In the genomic region with DNA sequence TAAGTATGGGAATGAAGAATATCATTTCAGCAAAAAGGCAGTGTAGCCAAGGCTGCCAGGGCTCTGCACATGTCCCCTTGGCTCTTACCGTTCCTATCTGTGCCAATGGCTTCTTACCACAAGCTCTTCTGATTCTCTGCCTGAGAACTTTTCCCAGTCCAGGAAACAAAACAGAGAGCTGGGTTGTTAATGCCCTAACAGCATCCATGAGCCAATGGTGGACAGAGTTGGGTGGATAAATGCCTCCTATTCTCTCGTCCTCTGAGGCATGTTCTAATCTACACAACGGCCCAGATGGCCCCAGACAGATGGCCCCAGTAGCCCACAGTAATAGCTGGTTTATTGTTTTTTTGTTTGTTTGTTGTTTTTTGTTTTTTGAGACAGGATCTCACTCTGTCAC, we compare ENCODE assay signal across 24 cellular contexts. TPM values are rescaled to one million over a fixed set of nuclear protein-coding genes. Genes with fewer than 3 reads are reported as not detected.
DNase-seq lines count a peak whose midpoint lies in the region; FAIRE-seq and TF ChIP-seq lines count a peak whose summit lies in the region.
"Had no signal": no experiment of that assay in that cellular context is flagged by ENCODE, and none has a peak within 500 bp of the region (broad histone marks: within the 10 kb centered on the region; RNA-seq: fewer than 3 reads in every experiment).

No MANE protein-coding gene starts in this region.

- TF ChIP-seq CTCF in mammary epithelial cell (conservative IDR thresholded peaks at IDR 0.05 in 1 of 2, IDR thresholded peaks at IDR 0.05 in 1 of 2; ENCODE audit: extremely low read depth in 1 of 2, insufficient read depth in 1 of 2, low read depth in 1 of 2, low read length in 2 of 2) = no peak

- peak; percentile 15 for DNase-seq in DMS 273 treated with DMSO at 0.1 percent for 48 hours (lab: John Stamatoyannopoulos, UW)
- DNase-seq in amygdala (lab: John Stamatoyannopoulos, UW) = peak in 52 of 56 donors; percentile 10 to 93 (median 70)
- peak; percentile 98 for DNase-seq in globus pallidus (ENCODE audit: low spot score)
- DNase-seq in pons (ENCODE audit: low spot score) = peak; percentile 99
- no peak for DNase-seq in mammary epithelial cell
- no peak for DNase-seq in A172 (ENCODE audit: low spot score)
- DNase-seq in RCC 7860 (ENCODE audit: low spot score) = no peak
- DNase-seq: activated CD4-positive, alpha-beta T cell treated with anti-CD3 and anti-CD28 coated beads, Interleukin-2, amount 10 ng/mL, durations not matched to agents 7 days and 5 days; activated naive CD4-positive, alpha-beta T cell treated with anti-CD3 and anti-CD28 coated beads, Interleukin-2, amount 50 U/mL, for 16 hours; effector CD8-positive, alpha-beta T cell; EL; erythroblast; foreskin keratinocyte; kidney; lower lobe of right lung; NCI-H1436 treated with DMSO at 0.1 percent for 48 hours; NCI-H69; RPMI8226; T-helper 9 cell; WERI-Rb-1 had no signal

- no TSS peak for BruUV-seq in mammary epithelial cell (replicated peaks; lab: Mats Ljungman, UMichigan)

- H3K9ac ChIP-seq in mammary epithelial cell (ENCODE audit: insufficient read depth, low read length) = no peak overlapping the region
- H3K9ac ChIP-seq: KMS-11 had no signal

- peaks cover 38% of the 10 kb centered on the region for H3K79me2 ChIP-seq in mammary epithelial cell (ENCODE audit: insufficient read depth, low read length)

- 42% methylated on average over 3 of the region's 3 CpGs for WGBS in mammary epithelial cell (ENCODE audit: low coverage, missing lambda C conversion rate)

- H3K4me2 ChIP-seq in mammary epithelial cell (ENCODE audit: insufficient read depth, low read depth, low read length) = no peak overlapping the region
- H3K4me2 ChIP-seq: KMS-11 had no signal

- H3K4me3 ChIP-seq in mammary epithelial cell (replicated peaks in 1 of 3; ENCODE audit: insufficient read depth in 1 of 3, low read depth in 2 of 3, low read length in 3 of 3) = no peak overlapping the region
- H3K4me3 ChIP-seq: ascending aorta, lower lobe of right lung, skin epidermis had no signal

- intact Hi-C loops in mammary epithelial cell (cut with micrococcal nuclease) = no loop called here

- no peaks in the 10 kb centered on the region for H3K27me3 ChIP-seq in mammary epithelial cell (ENCODE audit: insufficient read depth, low read length)
- H3K27me3 ChIP-seq: ascending aorta, foreskin keratinocyte had no signal

- CTCF ChIA-PET in mammary epithelial cell (lab: Charles Lee; ENCODE audit: low non-redundant PET) = no interaction called here

- H2AFZ ChIP-seq in mammary epithelial cell (ENCODE audit: low read depth, low read length) = no peak overlapping the region

- H3K9me3 ChIP-seq in mammary epithelial cell (replicated peaks; ENCODE audit: insufficient read depth, low read length) = peaks cover 3% of the 10 kb centered on the region

- no peak overlapping the region for H3K27ac ChIP-seq in mammary epithelial cell (ENCODE audit: insufficient read depth, low read depth, low read length)
- H3K27ac ChIP-seq: ascending aorta, foreskin keratinocyte, KMS-11, lower lobe of right lung, skin epidermis, WERI-Rb-1 had no signal

- no peaks in the 10 kb centered on the region for H3K36me3 ChIP-seq in mammary epithelial cell (ENCODE audit: insufficient read depth, low read length)
- H3K36me3 ChIP-seq: ascending aorta, lower lobe of right lung, WERI-Rb-1 had no signal

- in situ Hi-C loops in mammary epithelial cell (cut with MboI; ENCODE audit: low sequenced_read_pairs in 2 of 2) = no loop called here

- dilution Hi-C loops in mammary epithelial cell (cut with HindIII; ENCODE audit: low sequenced_read_pairs) = no loop called here

- no peaks in the 10 kb centered on the region for H4K20me1 ChIP-seq in mammary epithelial cell (ENCODE audit: insufficient read depth, low read length)

- H3K4me1 ChIP-seq in mammary epithelial cell (ENCODE audit: insufficient read depth, low read length) = no peaks in the 10 kb centered on the region
- H3K4me1 ChIP-seq: ascending aorta, foreskin keratinocyte, lower lobe of right lung had no signal

- no peak for FAIRE-seq in RCC 7860 (lab: Jason Lieb, UNC)
- FAIRE-seq: D721Med, kidney had no signal

RNA-seq across cellular contexts. Expression of a gene that starts 28.0 kb away (rescaled TPM):
- total RNA-seq in mammary epithelial cell = 10 to 100 TPM; 50.4 to 74.3 TPM
- 23.3 TPM for polyA plus RNA-seq in mammary epithelial cell
- 32.5 TPM for polyA minus RNA-seq in mammary epithelial cell
- 11.9 and 16.6 TPM in 2 replicates for total RNA-seq in A172 (2014; rRNA removed; shearing (Covaris generic))

Comparison
In these comparisons a context has a peak if more than half of its experiments do, and no peak if none do; other contexts are left out.
1. DNase-seq: peak in DMS 273 treated with DMSO at 0.1 percent for 48 hours (single experiment), amygdala (52 of 56), globus pallidus (single experiment) and pons (single experiment); none in mammary epithelial cell (single experiment), A172 (single experiment) and RCC 7860 (single experiment).